Comparison of ENCODE assay signal across 8 cellular contexts in genomic region chr11:108593214-108593909, GRCh38. TPM values are rescaled to one million over a fixed set of nuclear protein-coding genes. Genes with fewer than 3 reads are reported as not detected.
DNase-seq lines count a peak whose midpoint lies in the region; ATAC-seq, FAIRE-seq and TF ChIP-seq lines count a peak whose summit lies in the region.

Gene EXPH5 (minus strand): TSS chr11:108593768. CDS start chr11:108593536, 232 bp downstream.

- peaks cover 15% of the 10 kb centered on the region for H3K4me1 Mint-ChIP-seq in activated CD4-positive, alpha-beta T cell treated with anti-CD3 and anti-CD28 coated beads for 36 hours

- TF ChIP-seq CTCF in AG10803 (conservative IDR thresholded peaks at IDR 0.05; ENCODE audit: low read length) = no peak
- TF ChIP-seq CTCF in kidney epithelial cell (IDR thresholded peaks at IDR 0.05; ENCODE audit: insufficient read depth, low read length, poor library complexity, severe bottlenecking) = no peak

- intact Hi-C loops in activated CD4-positive, alpha-beta T cell treated with anti-CD3 and anti-CD28 coated beads for 36 hours (cut with DNase I, micrococcal nuclease) = loop anchor here (1.0 to 10.0 kb wide), 8 partner anchors 28 to 1029 kb away; partner anchors contain the start of genes ACAT1 (in 2 of the 2), C11orf65 (in 2 of the 2), NPAT (in 2 of the 2) and ALKBH8 (in 1 of the 2)

- H3K9me3 Mint-ChIP-seq in activated CD4-positive, alpha-beta T cell treated with anti-CD3 and anti-CD28 coated beads for 36 hours (ENCODE audit: low read depth) = no peaks in the 10 kb centered on the region

- no peaks in the 10 kb centered on the region for H3K36me3 ChIP-seq in kidney epithelial cell (ENCODE audit: control insufficient read depth, insufficient read depth, low read length)

- DNase-seq in AG10803 (ENCODE audit: low read depth) (peak; percentile 38), NCI-H345 treated with DMSO at 0.1 percent for 48 hours (lab: John Stamatoyannopoulos, UW; ENCODE audit: unreplicated experiment) (peak; percentile 96), kidney epithelial cell (ENCODE audit: low read depth) (peak; percentile 82)
- peak; percentile 92 for DNase-seq in activated CD4-positive, alpha-beta T cell treated with anti-CD3 and anti-CD28 coated beads for 36 hours
- DNase-seq in stimulated activated CD4-positive, alpha-beta T cell treated with anti-CD3 and anti-CD28 coated beads, Interleukin-15, amount 100 ng/mL, for 24 hours = peak; percentile 93

- H3K27ac Mint-ChIP-seq in activated CD4-positive, alpha-beta T cell treated with anti-CD3 and anti-CD28 coated beads for 36 hours = peak within 1 kb of the TSS; percentile 98

- peaks cover 21% of the 10 kb centered on the region for H3K27me3 Mint-ChIP-seq in activated CD4-positive, alpha-beta T cell treated with anti-CD3 and anti-CD28 coated beads for 36 hours

- POLR2A ChIA-PET in activated CD4-positive, alpha-beta T cell treated with anti-CD3 and anti-CD28 coated beads for 36 hours (lab: Charles Lee) = interaction anchor here (0.5 to 0.6 kb wide), 2 partner anchors 97 to 770 kb away, joined by 3 read pairs; no protein-coding TSS in a partner anchor

- H3K4me3 ChIP-seq in AG10803 (ENCODE audit: low read length) (peak within 1 kb of the TSS; percentile 69), kidney epithelial cell (ENCODE audit: low read depth, low read length) (peak within 1 kb of the TSS; percentile 79)

- peak; percentile 90 for ATAC-seq in HG03378 (IDR thresholded peaks at IDR 0.05; ENCODE audit: unreplicated experiment)
- peak; percentile 99 for ATAC-seq in activated CD4-positive, alpha-beta T cell treated with anti-CD3 and anti-CD28 coated beads for 36 hours

- no peaks in the 10 kb centered on the region for H3K27me3 ChIP-seq in kidney epithelial cell (ENCODE audit: control insufficient read depth, insufficient read depth, low read length)

- H3K4me3 Mint-ChIP-seq in activated CD4-positive, alpha-beta T cell treated with anti-CD3 and anti-CD28 coated beads for 36 hours = peak within 1 kb of the TSS; percentile 94

- CTCF ChIA-PET in activated CD4-positive, alpha-beta T cell treated with anti-CD3 and anti-CD28 coated beads for 36 hours (lab: Charles Lee) = interaction anchor here (0.6 to 1.1 kb wide), 2 partner anchors 51 to 602 kb away, joined by 3 read pairs; no protein-coding TSS in a partner anchor

- TF ChIP-seq POLR2A in GM19099 (IDR thresholded peaks at IDR 0.05; ENCODE audit: extremely low read depth, insufficient read length, low read depth) = peak; percentile 27

- FAIRE-seq in colon (lab: Jason Lieb, UNC) = peak; percentile 47

- peaks cover 4% of the 10 kb centered on the region for H3K36me3 Mint-ChIP-seq in activated CD4-positive, alpha-beta T cell treated with anti-CD3 and anti-CD28 coated beads for 36 hours (ENCODE audit: low read depth)

RNA-seq across cellular contexts. Expression of gene EXPH5, which starts in this region (rescaled TPM):
- 1 to 10 TPM; 2.0 to 2.4 TPM for total RNA-seq in activated CD4-positive, alpha-beta T cell treated with anti-CD3 and anti-CD28 coated beads for 36 hours
- total RNA-seq in kidney epithelial cell = 8.5 and 10.1 TPM in 2 replicates

Comparison
In these comparisons a context has a peak if more than half of its experiments do, and no peak if none do; other contexts are left out.
1. Peak in every context shown above with its lines: DNase-seq, ATAC-seq and H3K4me3 ChIP-seq.
2. DNase-seq: peak in every context shown above with its lines; median percentile 96 in NCI-H345 treated with DMSO at 0.1 percent for 48 hours; 93 in stimulated activated CD4-positive, alpha-beta T cell treated with anti-CD3 and anti-CD28 coated beads, Interleukin-15, amount 100 ng/mL, for 24 hours; 92 in activated CD4-positive, alpha-beta T cell treated with anti-CD3 and anti-CD28 coated beads for 36 hours; 82 in kidney epithelial cell; 38 in AG10803.